Comparison of ENCODE assay signal across 24 cellular contexts in genomic region chr13:67328895-67329294, GRCh38.
DNase-seq lines count a peak whose midpoint lies in the region; ATAC-seq and TF ChIP-seq lines count a peak whose summit lies in the region.
"Had no signal": no experiment of that assay in that cellular context is flagged by ENCODE, and none has a peak within 500 bp of the region (broad histone marks: within the 10 kb centered on the region; RNA-seq: fewer than 3 reads in every experiment).

No MANE protein-coding gene starts in this region.

- no peaks in the 10 kb centered on the region for H3K36me3 Mint-ChIP-seq in T-cell
- H3K36me3 Mint-ChIP-seq: CD14-positive monocyte; CD4-positive, alpha-beta memory T cell; CD4-positive, CD25-positive, alpha-beta regulatory T cell; CD8-positive, alpha-beta memory T cell had no signal

- H3K4me1 ChIP-seq in A673 (ENCODE audit: insufficient read depth, low read length, poor library complexity, severe bottlenecking) = no peaks in the 10 kb centered on the region
- H3K4me1 ChIP-seq: A549, BLaER1 had no signal

- no peak overlapping the region for H3K4me3 ChIP-seq in A673 (ENCODE audit: low read depth, low read length, poor library complexity, severe bottlenecking)
- H3K4me3 ChIP-seq: A549, BLaER1, GM12878 had no signal

- H3K36me3 ChIP-seq in A673 (ENCODE audit: insufficient read depth, low read length, poor library complexity, severe bottlenecking) = no peaks in the 10 kb centered on the region
- H3K36me3 ChIP-seq: BE2C, BLaER1 had no signal

- no peaks in the 10 kb centered on the region for H3K9me3 ChIP-seq in A673 (ENCODE audit: low read depth, low read length, poor library complexity, severe bottlenecking)
- H3K9me3 ChIP-seq: A549, BE2C, BLaER1 had no signal

- intact Hi-C loops in A673 (cut with micrococcal nuclease; ENCODE audit: unreplicated experiment) = no loop called here

- no peak for ATAC-seq in SK-N-SH treated with all-trans-retinoic acid at 6 μM for 48 hours
- ATAC-seq in T-cell (replicated peaks in 1 of 4) = no peak
- no peak for ATAC-seq in GM18517 (IDR thresholded peaks at IDR 0.05; ENCODE audit: unreplicated experiment)
- ATAC-seq: A549, GM12878 had no signal

- H3K4me1 Mint-ChIP-seq in T-cell = no peaks in the 10 kb centered on the region
- H3K4me1 Mint-ChIP-seq: CD14-positive monocyte; CD4-positive, alpha-beta memory T cell; CD4-positive, CD25-positive, alpha-beta regulatory T cell; CD8-positive, alpha-beta memory T cell had no signal

- H3K9me3 Mint-ChIP-seq in T-cell = peaks cover 0 to 3% (median 0%) of the 10 kb centered on the region in 3 donors

- H3K27me3 ChIP-seq in A673 (replicated peaks; ENCODE audit: insufficient read depth, low read depth, low read length, poor library complexity) = no peaks in the 10 kb centered on the region
- H3K27me3 ChIP-seq: BE2C, BLaER1 had no signal

- H3K27ac Mint-ChIP-seq in T-cell = no peak overlapping the region
- H3K27ac Mint-ChIP-seq: CD14-positive monocyte; CD4-positive, alpha-beta memory T cell; CD4-positive, CD25-positive, alpha-beta regulatory T cell; CD8-positive, alpha-beta memory T cell had no signal

- no peaks in the 10 kb centered on the region for H3K27me3 Mint-ChIP-seq in T-cell
- H3K27me3 Mint-ChIP-seq: CD4-positive, alpha-beta memory T cell; CD4-positive, CD25-positive, alpha-beta regulatory T cell; CD8-positive, alpha-beta memory T cell had no signal

- CTCF ChIA-PET in A673 (lab: Charles Lee) (no interaction called here), T-cell (lab: Charles Lee) (no interaction called here)

- no peak for TF ChIP-seq CTCF in A673 (conservative IDR thresholded peaks at IDR 0.05; ENCODE audit: low read depth, low read length)

- H3K27ac ChIP-seq in A673 (ENCODE audit: low read depth, low read length, poor library complexity, severe bottlenecking) = no peak overlapping the region
- H3K27ac ChIP-seq: 22Rv1, A549, BLaER1 had no signal

- POLR2A ChIA-PET in A673 (lab: Charles Lee; ENCODE audit: low non-redundant PET) = no interaction called here
- POLR2A ChIA-PET in T-cell (lab: Charles Lee) = no interaction called here

- DNase-seq in A673 (ENCODE audit: low spot score) (peak; percentile 4), NCI-H69 (lab: John Stamatoyannopoulos, UW) (peak; percentile 32), T-cell (no peak)
- DNase-seq: ACHN; BE2C; C1 segment of cervical spinal cord; CD4-positive, alpha-beta memory T cell; CD4-positive, CD25-positive, alpha-beta regulatory T cell; CD8-positive, alpha-beta memory T cell; COR-L47; DMS 273 treated with DMSO at 0.1 percent for 48 hours; DMS153; DMS53; DMS79; DND-41; EL; GDM1 had no signal

- no peak overlapping the region for H3K4me3 Mint-ChIP-seq in T-cell
- H3K4me3 Mint-ChIP-seq: CD14-positive monocyte; CD4-positive, alpha-beta memory T cell; CD4-positive, CD25-positive, alpha-beta regulatory T cell; CD8-positive, alpha-beta memory T cell had no signal

- BruUV-seq in A673 (replicated peaks; lab: Mats Ljungman, UMichigan) = no TSS peak

TF ChIP-seq in SK-N-SH treated with all-trans-retinoic acid at 6 μM for 48 hours, 23 proteins besides CTCF, POLR2A, EP300 and RAD21:
- TF ChIP-seq POU6F1 (CRISPR knock-in tag; IDR thresholded peaks at IDR 0.05; ENCODE audit: borderline replicate concordance, low read depth) = no peak
- no peak for TF ChIP-seq ZFP3 (CRISPR knock-in tag; IDR thresholded peaks at IDR 0.05)
- TF ChIP-seq CSDC2 (CRISPR knock-in tag; IDR thresholded peaks at IDR 0.05) = no peak
- TF ChIP-seq TCF4 (CRISPR knock-in tag; IDR thresholded peaks at IDR 0.05; ENCODE audit: borderline replicate concordance) = peak; percentile 67
TF ChIP-seq in SK-N-SH treated with all-trans-retinoic acid at 6 μM for 48 hours: peak in this region for 1.

Comparison
In these comparisons a context has a peak if more than half of its experiments do, and no peak if none do; other contexts are left out.
1. DNase-seq: peak in A673 (single experiment) and NCI-H69 (single experiment); none in T-cell (0 of 34).